Comparison of ENCODE assay signal across 19 cellular contexts in the genomic region with DNA sequence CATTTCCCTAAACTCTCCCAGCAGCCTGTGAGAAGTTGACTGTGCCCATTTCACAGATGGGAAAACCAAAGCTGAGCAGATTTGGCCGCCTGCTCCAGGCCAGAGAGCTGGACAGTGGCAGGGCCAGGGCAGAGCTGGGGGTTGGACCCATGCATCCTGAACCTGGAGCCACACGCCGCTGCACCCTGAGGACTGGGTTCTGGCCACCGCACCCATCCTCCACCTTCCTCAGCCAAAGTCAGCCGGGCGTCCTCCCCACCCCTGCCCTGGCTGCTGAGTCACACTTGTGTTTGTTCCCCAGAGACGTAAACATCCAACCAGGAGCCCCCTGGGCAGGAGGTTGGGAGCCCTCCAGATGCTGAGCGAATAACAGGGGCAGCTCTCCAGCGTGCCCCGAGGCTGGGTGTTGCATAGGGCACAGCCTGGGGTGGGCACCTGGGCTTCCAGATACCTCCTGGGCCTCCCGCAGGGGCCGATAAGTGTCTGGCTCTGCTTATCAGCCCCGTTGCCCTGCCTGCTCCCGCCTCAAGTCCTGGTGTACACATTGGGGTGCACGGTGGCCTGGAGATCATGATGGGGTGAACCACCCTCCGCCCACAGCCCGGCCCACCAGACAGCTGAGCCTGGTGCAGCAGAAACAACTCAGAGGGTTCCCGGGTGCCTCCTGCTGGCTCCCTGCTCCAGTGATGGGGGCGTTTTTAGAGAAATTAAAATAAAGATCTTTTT. TPM values are rescaled to one million over a fixed set of nuclear protein-coding genes. Genes with fewer than 3 reads are reported as not detected.
DNase-seq lines count a peak whose midpoint lies in the region; ATAC-seq and TF ChIP-seq lines count a peak whose summit lies in the region.
"Had no signal": no experiment of that assay in that cellular context is flagged by ENCODE, and none has a peak within 500 bp of the region (broad histone marks: within the 10 kb centered on the region; RNA-seq: fewer than 3 reads in every experiment).

No MANE protein-coding gene starts in this region.

- H3K9me3 ChIP-seq in spleen: no peaks in the 10 kb centered on the region
- H3K9me3 ChIP-seq: Peyer's patch, uterus had no signal

- ATAC-seq in activated CD8-positive, alpha-beta T cell treated with anti-CD3 and anti-CD28 coated beads for 36 hours: no peak
- ATAC-seq: CD8-positive, alpha-beta T cell had no signal

- TF ChIP-seq CTCF in spleen (IDR thresholded peaks at IDR 0.05 in 8 of 11, conservative IDR thresholded peaks at IDR 0.05 in 3 of 11): no peak
- no peak for TF ChIP-seq CTCF in activated CD8-positive, alpha-beta T cell treated with anti-CD3 and anti-CD28 coated beads for 36 hours (IDR thresholded peaks at IDR 0.05)

- no peaks in the 10 kb centered on the region for H3K36me3 Mint-ChIP-seq in activated CD8-positive, alpha-beta T cell treated with anti-CD3 and anti-CD28 coated beads for 36 hours (ENCODE audit: low read depth)

- peaks cover 9% of the 10 kb centered on the region for H3K4me1 Mint-ChIP-seq in activated CD8-positive, alpha-beta T cell treated with anti-CD3 and anti-CD28 coated beads for 36 hours (ENCODE audit: low read depth)

- H3K4me1 ChIP-seq in spleen: peaks cover 0 to 40% (median 3%) of the 10 kb centered on the region in 6 donors
- H3K4me1 ChIP-seq: Peyer's patch had no signal

- intact Hi-C loops in spleen (cut with DNase I; ENCODE audit: low total_unique reads): no loop called here
- intact Hi-C loops in activated CD8-positive, alpha-beta T cell treated with anti-CD3 and anti-CD28 coated beads for 36 hours (cut with micrococcal nuclease): no loop called here

- POLR2A ChIA-PET in activated CD8-positive, alpha-beta T cell treated with anti-CD3 and anti-CD28 coated beads for 36 hours (lab: Charles Lee): no interaction called here

- no peak overlapping the region for H3K27ac Mint-ChIP-seq in activated CD8-positive, alpha-beta T cell treated with anti-CD3 and anti-CD28 coated beads for 36 hours
- H3K27ac Mint-ChIP-seq: activated naive CD8-positive, alpha-beta T cell treated with anti-CD3 and anti-CD28 coated beads, Interleukin-2, amount 10 ng/mL, durations not matched to agents 7 days and 5 days; CD8-positive, alpha-beta T cell; stimulated activated naive CD8-positive, alpha-beta T cell treated with anti-CD3 and anti-CD28 coated beads, Interleukin-15, Interleukin-2, amounts not matched to agents 100 ng/mL and 50 ng/mL, for 24 hours; T-helper 1 cell treated with Interleukin-12 subunit alpha and Interleukin-12 subunit beta and Interleukin-4 antibody, amounts not matched to agents 30 μg/mL and 1 μg/mL, for 36 hours had no signal

- 72 to 88% (median 85%) methylated on average over 12 to 19 of the region's 19 CpGs for WGBS in spleen, 5 donors

- H3K27ac ChIP-seq in spleen: peak overlapping the region in 1 of 8 donors; percentile 11
- H3K27ac ChIP-seq: Peyer's patch, uterus had no signal

- CTCF ChIA-PET in activated CD8-positive, alpha-beta T cell treated with anti-CD3 and anti-CD28 coated beads for 36 hours (lab: Charles Lee): no interaction called here

- H3K27me3 ChIP-seq in spleen (replicated peaks in 1 of 7): no peaks in the 10 kb centered on the region
- H3K27me3 ChIP-seq: Peyer's patch, uterus had no signal

- no peak overlapping the region for H3K4me3 Mint-ChIP-seq in activated CD8-positive, alpha-beta T cell treated with anti-CD3 and anti-CD28 coated beads for 36 hours
- H3K4me3 Mint-ChIP-seq: activated naive CD8-positive, alpha-beta T cell treated with anti-CD3 and anti-CD28 coated beads, Interleukin-2, amount 10 ng/mL, durations not matched to agents 7 days and 5 days; CD8-positive, alpha-beta T cell; stimulated activated naive CD8-positive, alpha-beta T cell treated with anti-CD3 and anti-CD28 coated beads, Interleukin-15, Interleukin-2, amounts not matched to agents 100 ng/mL and 50 ng/mL, for 24 hours; T-helper 1 cell treated with Interleukin-12 subunit alpha and Interleukin-12 subunit beta and Interleukin-4 antibody, amounts not matched to agents 30 μg/mL and 1 μg/mL, for 36 hours had no signal

- no peaks in the 10 kb centered on the region for H3K27me3 Mint-ChIP-seq in activated CD8-positive, alpha-beta T cell treated with anti-CD3 and anti-CD28 coated beads for 36 hours
- H3K27me3 Mint-ChIP-seq: stimulated activated naive CD8-positive, alpha-beta T cell treated with anti-CD3 and anti-CD28 coated beads, Interleukin-15, Interleukin-2, amounts not matched to agents 100 ng/mL and 50 ng/mL, for 24 hours had no signal

- DNase-seq in ELF-1 (ENCODE audit: low read depth, low spot score) (peak; percentile 45), NCI-H460 (ENCODE audit: extremely low read depth, low read depth) (peak; percentile 20), erythroblast (lab: John Stamatoyannopoulos, UW) (peak; percentile 96 to 99), spleen (peak; percentile 68), nucleus accumbens (lab: John Stamatoyannopoulos, UW) (no peak), middle frontal gyrus (ENCODE audit: extremely low spot score, low spot score) (no peak)
- DNase-seq in activated CD8-positive, alpha-beta T cell treated with anti-CD3 and anti-CD28 coated beads for 36 hours: no peak
- DNase-seq: activated CD4-positive, alpha-beta T cell treated with anti-CD3 and anti-CD28 coated beads for 4 hours; activated naive CD8-positive, alpha-beta T cell treated with anti-CD3 and anti-CD28 coated beads, Interleukin-2, amount 10 ng/mL, durations not matched to agents 7 days and 5 days; activated T-cell treated with anti-CD3 and anti-CD28 coated beads, Interleukin-2, amount 50 U/mL, for 1 hour; CD8-positive, alpha-beta T cell; GDM1; glutamatergic neuron; NCI-H2029 treated with DMSO at 0.1 percent for 48 hours; NCI-H526 treated with DMSO at 0.1 percent for 48 hours; Peyer's patch had no signal

- TF ChIP-seq POLR2A in erythroblast (IDR thresholded peaks at IDR 0.05; ENCODE audit: low read length) (peak; percentile 62), spleen (IDR thresholded peaks at IDR 0.05) (no peak)

- no peaks in the 10 kb centered on the region for H3K9me3 Mint-ChIP-seq in activated CD8-positive, alpha-beta T cell treated with anti-CD3 and anti-CD28 coated beads for 36 hours
- H3K9me3 Mint-ChIP-seq: activated naive CD8-positive, alpha-beta T cell treated with anti-CD3 and anti-CD28 coated beads, Interleukin-2, amount 10 ng/mL, durations not matched to agents 7 days and 5 days; CD8-positive, alpha-beta T cell; stimulated activated naive CD8-positive, alpha-beta T cell treated with anti-CD3 and anti-CD28 coated beads, Interleukin-15, Interleukin-2, amounts not matched to agents 100 ng/mL and 50 ng/mL, for 24 hours; T-helper 1 cell treated with Interleukin-12 subunit alpha and Interleukin-12 subunit beta and Interleukin-4 antibody, amounts not matched to agents 30 μg/mL and 1 μg/mL, for 36 hours had no signal

- H3K36me3 ChIP-seq in spleen: peaks cover 0 to 8% (median 7%) of the 10 kb centered on the region in 6 donors
- H3K36me3 ChIP-seq: Peyer's patch, uterus had no signal

- H3K4me3 ChIP-seq in spleen: no peak overlapping the region
- H3K4me3 ChIP-seq: Peyer's patch, uterus had no signal

RNA-seq across cellular contexts. Expression of gene RBM38, which starts 23.8 kb away (rescaled TPM):
- 18.2 and 20.6 TPM in 2 replicates for total RNA-seq in NCI-H460 (2014; rRNA removed; shearing (Covaris generic))
- 14.6 and 26.2 TPM in 2 replicates for polyA plus RNA-seq in NCI-H460 (2014; cell fraction: nucleus; rRNA removed)
- total RNA-seq in spleen: 100 to 1,000 TPM in 1 of 7 donors, 10 to 100 TPM in 6; 49.2 to 120 (median 61.6) TPM
- 10 to 100 TPM; 48.6 to 87.8 (median 81.2) TPM for polyA plus RNA-seq in spleen
- total RNA-seq in activated CD8-positive, alpha-beta T cell treated with anti-CD3 and anti-CD28 coated beads for 36 hours: 100 to 1,000 TPM; 114 to 116 TPM

Comparison
In these comparisons a context has a peak if more than half of its experiments do, and no peak if none do; other contexts are left out.
1. DNase-seq: peak in ELF-1 (single experiment), NCI-H460 (single experiment), erythroblast (2 of 2) and spleen (single experiment); none in nucleus accumbens (0 of 56), middle frontal gyrus (single experiment) and activated CD8-positive, alpha-beta T cell treated with anti-CD3 and anti-CD28 coated beads for 36 hours (single experiment).